24 cellular contexts compared by ENCODE assay signal in genomic region chr9:93654351-93654961, GRCh38.
DNase-seq lines count a peak whose midpoint lies in the region; ATAC-seq, FAIRE-seq and TF ChIP-seq lines count a peak whose summit lies in the region.
"Had no signal": no experiment of that assay in that cellular context is flagged by ENCODE, and none has a peak within 500 bp of the region (broad histone marks: within the 10 kb centered on the region; RNA-seq: fewer than 3 reads in every experiment).

No MANE protein-coding gene starts in this region.

- no peaks in the 10 kb centered on the region for H3K27me3 ChIP-seq in sigmoid colon
- H3K27me3 ChIP-seq: thyroid gland had no signal

- H3K4me3 ChIP-seq in kidney (ENCODE audit: low read length in 2 of 2) (no peak overlapping the region), sigmoid colon (no peak overlapping the region)
- H3K4me3 ChIP-seq: thyroid gland had no signal

- H3K27me3 Mint-ChIP-seq in activated CD8-positive, alpha-beta T cell treated with anti-CD3 and anti-CD28 coated beads for 36 hours = no peaks in the 10 kb centered on the region
- H3K27me3 Mint-ChIP-seq: CD8-positive, alpha-beta memory T cell; dendritic cell treated with granulocyte-macrophage colony-stimulating factor and Interleukin-4, amounts not matched to agents 40 ng/mL and 50 ng/mL, for 4 days; memory B cell; stimulated activated naive CD8-positive, alpha-beta T cell treated with anti-CD3 and anti-CD28 coated beads, Interleukin-15, Interleukin-2, amounts not matched to agents 100 ng/mL and 50 ng/mL, for 24 hours had no signal

- H3K36me3 ChIP-seq in kidney (ENCODE audit: control insufficient read depth in 1 of 2, insufficient read depth in 2 of 2, low read length in 2 of 2) = peaks cover 33 to 43% of the 10 kb centered on the region in 2 donors
- peaks cover 22 to 97% (median 58%) of the 10 kb centered on the region in 4 donors for H3K36me3 ChIP-seq in sigmoid colon

- H3K9me3 Mint-ChIP-seq in activated CD8-positive, alpha-beta T cell treated with anti-CD3 and anti-CD28 coated beads for 36 hours = no peaks in the 10 kb centered on the region
- H3K9me3 Mint-ChIP-seq: activated T-helper 2 cell treated with anti-CD3 and anti-CD28 coated beads, Interferon-gamma antibody, Interleukin-2, Interleukin-4, amounts not matched to agents 10 μg/mL and 5 μg/mL and 100 μg/mL, durations not matched to agents 14 hours and 24 hours and 36 hours; CD8-positive, alpha-beta memory T cell; dendritic cell treated with granulocyte-macrophage colony-stimulating factor and Interleukin-4, amounts not matched to agents 40 ng/mL and 50 ng/mL, for 4 days; memory B cell; stimulated activated naive CD8-positive, alpha-beta T cell treated with anti-CD3 and anti-CD28 coated beads, Interleukin-15, Interleukin-2, amounts not matched to agents 100 ng/mL and 50 ng/mL, for 24 hours; T-helper 2 cell treated with Interferon-gamma antibody and Interleukin-4, amounts not matched to agents 5 μg/mL and 100 μg/mL, for 36 hours had no signal

- peaks cover 5% of the 10 kb centered on the region for H3K36me3 Mint-ChIP-seq in activated CD8-positive, alpha-beta T cell treated with anti-CD3 and anti-CD28 coated beads for 36 hours (ENCODE audit: low read depth)

- H3K27ac ChIP-seq in kidney (ENCODE audit: low read depth in 2 of 2, low read length in 2 of 2) = no peak overlapping the region
- no peak overlapping the region for H3K27ac ChIP-seq in sigmoid colon
- H3K27ac ChIP-seq: thyroid gland had no signal

- FAIRE-seq in kidney (lab: Jason Lieb, UNC) = no peak
- FAIRE-seq: endothelial cell of umbilical vein, keratinocyte had no signal

- TF ChIP-seq POLR2A in sigmoid colon (IDR thresholded peaks at IDR 0.05) = no peak

- H3K4me1 ChIP-seq in kidney (ENCODE audit: control insufficient read depth in 1 of 2, insufficient read depth in 1 of 2, low read depth in 1 of 2, low read length in 2 of 2) (no peaks in the 10 kb centered on the region), sigmoid colon (no peaks in the 10 kb centered on the region)
- H3K4me1 ChIP-seq: thyroid gland had no signal

- no peaks in the 10 kb centered on the region for H3K4me1 Mint-ChIP-seq in activated CD8-positive, alpha-beta T cell treated with anti-CD3 and anti-CD28 coated beads for 36 hours (ENCODE audit: low read depth)
- H3K4me1 Mint-ChIP-seq: CD8-positive, alpha-beta memory T cell; memory B cell had no signal

- ATAC-seq in activated CD8-positive, alpha-beta T cell treated with anti-CD3 and anti-CD28 coated beads for 36 hours = no peak
- no peak for ATAC-seq in HG02571 (IDR thresholded peaks at IDR 0.05; ENCODE audit: unreplicated experiment)
- ATAC-seq: HCT116 had no signal

- no peak overlapping the region for H3K27ac Mint-ChIP-seq in activated CD8-positive, alpha-beta T cell treated with anti-CD3 and anti-CD28 coated beads for 36 hours
- H3K27ac Mint-ChIP-seq: activated T-helper 2 cell treated with anti-CD3 and anti-CD28 coated beads, Interferon-gamma antibody, Interleukin-2, Interleukin-4, amounts not matched to agents 10 μg/mL and 5 μg/mL and 100 μg/mL, durations not matched to agents 14 hours and 24 hours and 36 hours; memory B cell; stimulated activated naive CD8-positive, alpha-beta T cell treated with anti-CD3 and anti-CD28 coated beads, Interleukin-15, Interleukin-2, amounts not matched to agents 100 ng/mL and 50 ng/mL, for 24 hours; T-helper 2 cell treated with Interferon-gamma antibody and Interleukin-4, amounts not matched to agents 5 μg/mL and 100 μg/mL, for 36 hours had no signal

- no peak for TF ChIP-seq EP300 in sigmoid colon (IDR thresholded peaks at IDR 0.05)

- POLR2A ChIA-PET in activated CD8-positive, alpha-beta T cell treated with anti-CD3 and anti-CD28 coated beads for 36 hours (lab: Charles Lee) = no interaction called here

- 96 to 98% methylated on average over 21 of the region's 21 CpGs for WGBS in sigmoid colon, 2 donors

- no peak overlapping the region for H3K4me3 Mint-ChIP-seq in activated CD8-positive, alpha-beta T cell treated with anti-CD3 and anti-CD28 coated beads for 36 hours
- H3K4me3 Mint-ChIP-seq: CD8-positive, alpha-beta memory T cell; dendritic cell treated with granulocyte-macrophage colony-stimulating factor and Interleukin-4, amounts not matched to agents 40 ng/mL and 50 ng/mL, for 4 days; memory B cell; stimulated activated naive CD8-positive, alpha-beta T cell treated with anti-CD3 and anti-CD28 coated beads, Interleukin-15, Interleukin-2, amounts not matched to agents 100 ng/mL and 50 ng/mL, for 24 hours; T-helper 2 cell treated with Interferon-gamma antibody and Interleukin-4, amounts not matched to agents 5 μg/mL and 100 μg/mL, for 36 hours had no signal

- no peak overlapping the region for H3K9ac ChIP-seq in kidney (ENCODE audit: low read length in 2 of 2)

- peak; percentile 4 for DNase-seq in activated CD8-positive, alpha-beta memory T cell treated with anti-CD3 and anti-CD28 coated beads, Interleukin-2, amount 50 U/mL, for 4 hours
- no peak for DNase-seq in activated CD8-positive, alpha-beta memory T cell treated with anti-CD3 and anti-CD28 coated beads, Interleukin-2, amount 50 U/mL, for 48 hours
- DNase-seq in activated naive CD4-positive, alpha-beta T cell treated with anti-CD3 and anti-CD28 coated beads, Interleukin-2, amount 50 U/mL, for 16 hours = peak; percentile 8
- DNase-seq in kidney (peak; percentile 65), sigmoid colon (peak; percentile 56), KG1 (lab: John Stamatoyannopoulos, UW) (no peak)
- no peak for DNase-seq in activated CD8-positive, alpha-beta T cell treated with anti-CD3 and anti-CD28 coated beads for 36 hours
- DNase-seq: 8988T; activated CD4-positive, alpha-beta T cell treated with anti-CD3 and anti-CD28 coated beads, Interleukin-2, amount 50 U/mL, for 1 hour; NCI-H1105; NCI-H2029 treated with DMSO at 0.1 percent for 48 hours; NCI-H226; NCI-H748 treated with DMSO at 0.1 percent for 48 hours had no signal

- CTCF ChIA-PET in activated CD8-positive, alpha-beta T cell treated with anti-CD3 and anti-CD28 coated beads for 36 hours (lab: Charles Lee) = no interaction called here

- intact Hi-C loops in kidney (cut with DNase I) (no loop called here), sigmoid colon (cut with DNase I) (no loop called here)
- intact Hi-C loops in activated CD8-positive, alpha-beta T cell treated with anti-CD3 and anti-CD28 coated beads for 36 hours (cut with micrococcal nuclease) = no loop called here

- H3K9me3 ChIP-seq in kidney (ENCODE audit: control insufficient read depth in 1 of 2, low read length in 2 of 2) = no peaks in the 10 kb centered on the region
- H3K9me3 ChIP-seq in sigmoid colon = no peaks in the 10 kb centered on the region
- H3K9me3 ChIP-seq: thyroid gland had no signal

- no peak for TF ChIP-seq CTCF in kidney (IDR thresholded peaks at IDR 0.05; ENCODE audit: borderline replicate concordance, extremely low read depth, insufficient read depth)
- no peak for TF ChIP-seq CTCF in sigmoid colon (IDR thresholded peaks at IDR 0.05)
- no peak for TF ChIP-seq CTCF in activated CD8-positive, alpha-beta T cell treated with anti-CD3 and anti-CD28 coated beads for 36 hours (IDR thresholded peaks at IDR 0.05)

Comparison
In these comparisons a context has a peak if more than half of its experiments do, and no peak if none do; other contexts are left out.
1. DNase-seq: peak in activated CD8-positive, alpha-beta memory T cell treated with anti-CD3 and anti-CD28 coated beads, Interleukin-2, amount 50 U/mL, for 4 hours (single experiment), activated naive CD4-positive, alpha-beta T cell treated with anti-CD3 and anti-CD28 coated beads, Interleukin-2, amount 50 U/mL, for 16 hours (single experiment), kidney (single experiment) and sigmoid colon (single experiment); none in activated CD8-positive, alpha-beta memory T cell treated with anti-CD3 and anti-CD28 coated beads, Interleukin-2, amount 50 U/mL, for 48 hours (single experiment), activated CD8-positive, alpha-beta T cell treated with anti-CD3 and anti-CD28 coated beads for 36 hours (single experiment) and KG1 (single experiment).